ENCODE assay signal across 2 cellular contexts in genomic region chr22:27627901-27628300, GRCh38.
TF ChIP-seq lines count a peak whose summit lies in the region.

No MANE protein-coding gene starts in this region.

TF ChIP-seq in HepG2, 621 proteins besides CTCF, POLR2A, EP300 and RAD21 (continued from another document):
- no peak for TF ChIP-seq SMARCE1 (IDR thresholded peaks at IDR 0.05; ENCODE audit: borderline replicate concordance)
- no peak for TF ChIP-seq SIN3A (IDR thresholded peaks at IDR 0.05; ENCODE audit: borderline replicate concordance, low read depth, low read length)
- no peak for TF ChIP-seq ZNF878 (CRISPR knock-in tag; IDR thresholded peaks at IDR 0.05)
- TF ChIP-seq ZNF12 (CRISPR knock-in tag; IDR thresholded peaks at IDR 0.05) = peak; percentile 52; the same call in 1 of the 2 replicates
- TF ChIP-seq ZBTB7A (CRISPR knock-in tag; IDR thresholded peaks at IDR 0.05) = no peak
- TF ChIP-seq ZNF607 (CRISPR knock-in tag; IDR thresholded peaks at IDR 0.05; ENCODE audit: borderline replicate concordance) = no peak
- TF ChIP-seq ZFP37 (CRISPR knock-in tag; IDR thresholded peaks at IDR 0.05; ENCODE audit: borderline replicate concordance) = no peak
- TF ChIP-seq ZNF629 (CRISPR knock-in tag; conservative IDR thresholded peaks at IDR 0.05) = peak; percentile 62
- TF ChIP-seq HNRNPL (IDR thresholded peaks at IDR 0.05; ENCODE audit: low read depth, low read length) = no peak
- TF ChIP-seq CAMTA2 (CRISPR knock-in tag; IDR thresholded peaks at IDR 0.05; ENCODE audit: borderline replicate concordance) = no peak
- no peak for TF ChIP-seq ARID3A (IDR thresholded peaks at IDR 0.05; ENCODE audit: low read depth, low read length)
- TF ChIP-seq ZFP90 (CRISPR knock-in tag; IDR thresholded peaks at IDR 0.05; ENCODE audit: borderline replicate concordance) = no peak

TF ChIP-seq in K562, 482 proteins besides CTCF, POLR2A, EP300 and RAD21 (continued from another document):
- TF ChIP-seq RERE (CRISPR knock-in tag; IDR thresholded peaks at IDR 0.05; ENCODE audit: borderline replicate concordance) = no peak
